In genomic region chr9:137224850-137225694, GRCh38 we compare ENCODE assay signal across 8 cellular contexts. TPM values are rescaled to one million over a fixed set of nuclear protein-coding genes. Genes with fewer than 3 reads are reported as not detected.
DNase-seq lines count a peak whose midpoint lies in the region; ATAC-seq, FAIRE-seq and TF ChIP-seq lines count a peak whose summit lies in the region.

Gene CYSRT1, plus strand, starts transcription at chr9:137225174. Its CDS starts 448 bp downstream, at chr9:137225622.

- peaks cover 4% of the 10 kb centered on the region for H3K4me1 Mint-ChIP-seq in astrocyte (ENCODE audit: low read depth, unreplicated experiment)

- TF ChIP-seq CTCF in astrocyte (IDR thresholded peaks at IDR 0.05; ENCODE audit: insufficient read depth, low read depth, low read length), result no peak
- TF ChIP-seq CTCF in lung (IDR thresholded peaks at IDR 0.05; ENCODE audit: control extremely low read depth, extremely low read depth), result no peak
- TF ChIP-seq CTCF in upper lobe of right lung (IDR thresholded peaks at IDR 0.05), result no peak

- peaks cover 22% of the 10 kb centered on the region for H3K4me1 ChIP-seq in astrocyte (ENCODE audit: insufficient read depth, low read length)
- peaks cover 3 to 9% of the 10 kb centered on the region in 2 donors for H3K4me1 ChIP-seq in lung (ENCODE audit: control insufficient read depth in 2 of 2, insufficient read depth in 2 of 2, low read length in 2 of 2)
- H3K4me1 ChIP-seq in upper lobe of right lung, result peaks cover 14% of the 10 kb centered on the region

- no peak for ATAC-seq in Right ventricle myocardium superior (ENCODE audit: poor library complexity)
- no peak for ATAC-seq in lung (ENCODE audit: insufficient read depth, low FRiP score)
- ATAC-seq in upper lobe of right lung, result no peak
- no peak for ATAC-seq in GM21825 (IDR thresholded peaks at IDR 0.05; ENCODE audit: unreplicated experiment)

- DNase-seq in cardiac septum (ENCODE audit: low spot score), result peak; percentile 72
- DNase-seq in Right ventricle myocardium superior, result no peak
- DNase-seq in astrocyte (ENCODE audit: low read depth), result no peak
- no peak for DNase-seq in lung (ENCODE audit: low spot score)
- DNase-seq in upper lobe of right lung, result no peak
- no peak for DNase-seq in activated CD8-positive, alpha-beta memory T cell treated with anti-CD3 and anti-CD28 coated beads, Interleukin-2, amount 50 U/mL, for 48 hours
- DNase-seq in NCI-H82 treated with DMSO at 0.1 percent for 48 hours (lab: John Stamatoyannopoulos, UW; ENCODE audit: unreplicated experiment), result no peak

- no peaks in the 10 kb centered on the region for H3K9me3 Mint-ChIP-seq in astrocyte (ENCODE audit: unreplicated experiment)

- H3K79me2 ChIP-seq in astrocyte (ENCODE audit: insufficient read depth, low read length), result no peaks in the 10 kb centered on the region

- H3K27ac ChIP-seq in astrocyte (ENCODE audit: low read depth, low read length) (no peak within 1 kb of the TSS), lung (ENCODE audit: low read depth in 1 of 2, low read length in 1 of 2) (peak within 1 kb of the TSS; percentile 93 to 96), upper lobe of right lung (peak within 1 kb of the TSS; percentile 94)

- H3K27me3 ChIP-seq in astrocyte (ENCODE audit: insufficient read depth, low read length) (no peaks in the 10 kb centered on the region), lung (ENCODE audit: control insufficient read depth, insufficient read depth) (no peaks in the 10 kb centered on the region), upper lobe of right lung (peaks cover 21% of the 10 kb centered on the region)

- H3K4me3 Mint-ChIP-seq in astrocyte (ENCODE audit: unreplicated experiment), result peak within 1 kb of the TSS; percentile 83

- H3K36me3 ChIP-seq in astrocyte (ENCODE audit: insufficient read depth, low read length) (no peaks in the 10 kb centered on the region), lung (ENCODE audit: control insufficient read depth in 2 of 2, insufficient read depth in 2 of 2, low read length in 2 of 2) (no peaks in the 10 kb centered on the region), upper lobe of right lung (no peaks in the 10 kb centered on the region)

- no peaks in the 10 kb centered on the region for H4K20me1 ChIP-seq in astrocyte (ENCODE audit: insufficient read depth, low read length)

- intact Hi-C loops in cardiac septum (cut with DNase I), result loop anchor here (2.0 kb wide), 1 partner anchor 14 kb away; no protein-coding TSS in a partner anchor
- intact Hi-C loops in Right ventricle myocardium superior (cut with DNase I), result loop anchor here (5.0 kb wide), 1 partner anchor 33 kb away; no protein-coding TSS in a partner anchor
- intact Hi-C loops in upper lobe of right lung (cut with DNase I), result loop anchor here (5.0 kb wide), 1 partner anchor 108 kb away; no protein-coding TSS in a partner anchor

- no peaks in the 10 kb centered on the region for H3K27me3 Mint-ChIP-seq in astrocyte (ENCODE audit: low read depth, unreplicated experiment)

- FAIRE-seq in astrocyte (lab: Jason Lieb, UNC), result no peak

- no peaks in the 10 kb centered on the region for H3K9me3 ChIP-seq in astrocyte (ENCODE audit: insufficient read depth, low read depth, low read length)
- peaks cover 0 to 3% of the 10 kb centered on the region in 2 donors for H3K9me3 ChIP-seq in lung (ENCODE audit: control insufficient read depth in 2 of 2, insufficient read depth in 1 of 2, low read length in 1 of 2)
- H3K9me3 ChIP-seq in upper lobe of right lung, result no peaks in the 10 kb centered on the region

- 53 to 54% methylated on average over 18 to 23 of the region's 23 CpGs for WGBS in lung, 2 donors

- peak within 1 kb of the TSS; percentile 95 for H3K4me2 ChIP-seq in astrocyte (ENCODE audit: low read length)

- H3K9ac ChIP-seq in astrocyte (ENCODE audit: low read length), result peak within 1 kb of the TSS; percentile 93

- H3K27ac Mint-ChIP-seq in astrocyte (ENCODE audit: unreplicated experiment), result peak within 1 kb of the TSS; percentile 69

- H3K4me3 ChIP-seq in astrocyte (ENCODE audit: insufficient read depth, low read depth, low read length) (peak within 1 kb of the TSS; percentile 86), lung (peak within 1 kb of the TSS; percentile 73), upper lobe of right lung (peak within 1 kb of the TSS; percentile 81)

- H3K36me3 Mint-ChIP-seq in astrocyte (ENCODE audit: low read depth, unreplicated experiment), result no peaks in the 10 kb centered on the region

- H2AFZ ChIP-seq in astrocyte (ENCODE audit: low read depth, low read length), result peak within 1 kb of the TSS; percentile 97

RNA-seq across cellular contexts. Expression of gene CYSRT1, which starts in this region (rescaled TPM):
- total RNA-seq in cardiac septum (not detected), Right ventricle myocardium superior (not detected), astrocyte (1.2 and 1.3 TPM in 2 replicates), lung (under 1 TPM in 1 of 2 donors, not detected in 1; 0.92 TPM), upper lobe of right lung (0.41 TPM)
- 1 to 10 TPM in 1 of 2 donors, under 1 TPM in 1; 0.70 to 2.7 TPM for polyA plus RNA-seq in lung

Comparison
In these comparisons a context has a peak if more than half of its experiments do, and no peak if none do; other contexts are left out.
1. Peak in DNase-seq in cardiac septum; RNA of the gene not detected or under 1 TPM.